ENCODE assay signal across 8 cellular contexts in genomic region chr5:114223866-114224265, GRCh38.
DNase-seq lines count a peak whose midpoint lies in the region; ATAC-seq and TF ChIP-seq lines count a peak whose summit lies in the region.

No MANE protein-coding gene starts in this region.

- ATAC-seq in GM21526 (IDR thresholded peaks at IDR 0.05; ENCODE audit: low FRiP score, unreplicated experiment) (peak; percentile 73), GM21786 (IDR thresholded peaks at IDR 0.05; ENCODE audit: unreplicated experiment) (no peak)
- ATAC-seq in stimulated activated naive CD8-positive, alpha-beta T cell treated with anti-CD3 and anti-CD28 coated beads, Interleukin-15, Interleukin-2, amounts not matched to agents 100 U/mL and 50 U/mL, for 24 hours = no peak

- intact Hi-C loops in sigmoid colon (cut with DNase I) = no loop called here

- no peak for TF ChIP-seq EP300 in sigmoid colon (IDR thresholded peaks at IDR 0.05)

- no peaks in the 10 kb centered on the region for H3K9me3 ChIP-seq in sigmoid colon

- peaks cover 0 to 4% (median 0%) of the 10 kb centered on the region in 4 donors for H3K4me1 ChIP-seq in sigmoid colon

- WGBS in sigmoid colon, 2 donors = 92 to 95% methylated on average over 1 of the region's 1 CpG

- H3K27ac ChIP-seq in sigmoid colon = no peak overlapping the region

- no peaks in the 10 kb centered on the region for H3K27me3 ChIP-seq in sigmoid colon

- H3K36me3 ChIP-seq in sigmoid colon = no peaks in the 10 kb centered on the region

- peak; percentile 62 for DNase-seq in DMS53 treated with DMSO at 0.1 percent for 48 hours (lab: John Stamatoyannopoulos, UW; ENCODE audit: unreplicated experiment)
- DNase-seq in NAMALWA (ENCODE audit: low spot score) = peak; percentile 77
- DNase-seq in germinal center (ENCODE audit: low spot score) = peak; percentile 26
- no peak for DNase-seq in hypothalamus (lab: John Stamatoyannopoulos, UW)
- DNase-seq in stimulated activated naive CD8-positive, alpha-beta T cell treated with anti-CD3 and anti-CD28 coated beads, Interleukin-15, Interleukin-2, amounts not matched to agents 100 U/mL and 50 U/mL, for 24 hours = no peak
- no peak for DNase-seq in sigmoid colon

- TF ChIP-seq CTCF in sigmoid colon (IDR thresholded peaks at IDR 0.05) = no peak

- no peak overlapping the region for H3K4me3 ChIP-seq in sigmoid colon

- no peak for TF ChIP-seq POLR2A in sigmoid colon (IDR thresholded peaks at IDR 0.05)

Comparison
In these comparisons a context has a peak if more than half of its experiments do, and no peak if none do; other contexts are left out.
1. DNase-seq: peak in DMS53 treated with DMSO at 0.1 percent for 48 hours (single experiment), NAMALWA (single experiment) and germinal center (single experiment); none in hypothalamus (0 of 51), stimulated activated naive CD8-positive, alpha-beta T cell treated with anti-CD3 and anti-CD28 coated beads, Interleukin-15, Interleukin-2, amounts not matched to agents 100 U/mL and 50 U/mL, for 24 hours (single experiment) and sigmoid colon (single experiment).